Comparison of ENCODE assay signal across 20 cellular contexts in genomic region chr1:245984390-245985155, GRCh38.
DNase-seq lines count a peak whose midpoint lies in the region; ATAC-seq, FAIRE-seq and TF ChIP-seq lines count a peak whose summit lies in the region.
"Had no signal": no experiment of that assay in that cellular context is flagged by ENCODE, and none has a peak within 500 bp of the region (broad histone marks: within the 10 kb centered on the region; RNA-seq: fewer than 3 reads in every experiment).

No MANE protein-coding gene starts in this region.

- ATAC-seq in activated naive CD4-positive, alpha-beta T cell treated with anti-CD3 and anti-CD28 coated beads, Interleukin-2, amount 50 U/mL, for 72 hours: peak; percentile 33 to 52
- ATAC-seq in HG02798 (IDR thresholded peaks at IDR 0.05; ENCODE audit: poor library complexity, unreplicated experiment) (peak; percentile 40), K562 (no peak), esophagus mucosa (no peak)
- ATAC-seq: HCT116 had no signal

- intact Hi-C loops in K562 (cut with micrococcal nuclease): no loop called here

- no peak for TF ChIP-seq POLR2A in K562 (conservative IDR thresholded peaks at IDR 0.05)
- no peak for TF ChIP-seq POLR2A in Peyer's patch (IDR thresholded peaks at IDR 0.05)

- DNase-seq in activated naive CD4-positive, alpha-beta T cell treated with anti-CD3 and anti-CD28 coated beads, Interleukin-2, amount 50 U/mL, for 72 hours (ENCODE audit: low spot score in 2 of 2): no peak
- no peak for DNase-seq in activated naive CD4-positive, alpha-beta T cell (lab: John Stamatoyannopoulos, UW)
- DNase-seq in K562 (ENCODE audit: extremely low read depth in 1 of 4, low spot score in 3 of 4) (no peak), MV-4-11 (lab: John Stamatoyannopoulos, UW) (no peak), NCI-H187 (lab: John Stamatoyannopoulos, UW) (no peak), Peyer's patch (no peak)
- DNase-seq: CD8-positive, alpha-beta memory T cell; DMS79 treated with DMSO at 0.1 percent for 48 hours; GM23248; NCI-H1105 treated with DMSO at 0.1 percent for 48 hours; NCI-H187 treated with DMSO at 0.1 percent for 48 hours; NCI-H774 had no signal

- peak overlapping the region; percentile 27 for H3K4me2 ChIP-seq in K562 (ENCODE audit: insufficient read depth, low read length)
- H3K4me2 ChIP-seq: BLaER1 had no signal

- H3K36me3 ChIP-seq in K562 (ENCODE audit: control insufficient read depth, insufficient read depth, low read length): peaks cover 41% of the 10 kb centered on the region; the same call in 2 of the 3 replicates
- H3K36me3 ChIP-seq in Peyer's patch: no peaks in the 10 kb centered on the region
- H3K36me3 ChIP-seq: BLaER1 had no signal

- H3K9me3 ChIP-seq in K562 (replicated peaks; ENCODE audit: control insufficient read depth, insufficient read depth, low read depth, low read length) (no peaks in the 10 kb centered on the region), Peyer's patch (no peaks in the 10 kb centered on the region)
- H3K9me3 ChIP-seq: BLaER1 had no signal

- H3K27me3 ChIP-seq in K562 (ENCODE audit: control insufficient read depth in 2 of 2, insufficient read depth in 2 of 2, low read length in 2 of 2): no peaks in the 10 kb centered on the region
- no peaks in the 10 kb centered on the region for H3K27me3 ChIP-seq in Peyer's patch
- H3K27me3 ChIP-seq: BLaER1 had no signal

- no peak for TF ChIP-seq RAD21 in K562 (CRISPR knock-in tag; conservative IDR thresholded peaks at IDR 0.05 in 1 of 2, IDR thresholded peaks at IDR 0.05 in 1 of 2)

- H3K27ac ChIP-seq in K562 (ENCODE audit: extremely low read depth, low read depth, low read length) (no peak overlapping the region), Peyer's patch (no peak overlapping the region)
- H3K27ac ChIP-seq: BLaER1, GM23248, RWPE1 had no signal

- in situ Hi-C loops in K562 (cut with MboI): no loop called here

- no peak overlapping the region for H3K4me3 ChIP-seq in K562
- H3K4me3 ChIP-seq in Peyer's patch: no peak overlapping the region
- H3K4me3 ChIP-seq: BLaER1, GM23248 had no signal

- FAIRE-seq in K562 (lab: Jason Lieb, UNC): no peak
- FAIRE-seq: A204.1, D721Med, G401.6 had no signal

- peak overlapping the region in 1 of 2 donors; percentile 11 for H3K27ac Mint-ChIP-seq in activated naive CD4-positive, alpha-beta T cell treated with anti-CD3 and anti-CD28 coated beads, Interleukin-2, amount 50 U/mL, for 72 hours

- TF ChIP-seq EP300 in K562 (IDR thresholded peaks at IDR 0.05; ENCODE audit: low read length): no peak

- 0 out of 2 replicates have a peak, but pooled peaks cover 4% of the 10 kb centered on the region for H4K20me1 ChIP-seq in K562 (replicated peaks; ENCODE audit: control insufficient read depth, insufficient read depth, low read length)
- H4K20me1 ChIP-seq: BLaER1 had no signal

- CTCF ChIA-PET in K562 (lab: Yijun Ruan, JAX; ENCODE audit: low intra/inter-chr PET ratio): no interaction called here

- TF ChIP-seq CTCF in K562 (IDR thresholded peaks at IDR 0.05 in 2 of 3, conservative IDR thresholded peaks at IDR 0.05 in 1 of 3; ENCODE audit: insufficient read depth in 2 of 3, low read depth in 1 of 3, low read length in 3 of 3) (no peak), Peyer's patch (IDR thresholded peaks at IDR 0.05) (no peak)

- POLR2A ChIA-PET in K562 (lab: Yijun Ruan, JAX): no interaction called here

- H3K4me1 ChIP-seq in K562 (replicated peaks in 1 of 2; ENCODE audit: control insufficient read depth in 2 of 2, insufficient read depth in 2 of 2, low read length in 2 of 2) (peaks cover 0 to 24% of the 10 kb centered on the region in 2 experiments; a peak in 4 of 5 replicates), Peyer's patch (peaks cover 0 to 6% (median 0%) of the 10 kb centered on the region in 4 donors)
- H3K4me1 ChIP-seq: BLaER1 had no signal

- H3K36me3 Mint-ChIP-seq in activated naive CD4-positive, alpha-beta T cell treated with anti-CD3 and anti-CD28 coated beads, Interleukin-2, amount 50 U/mL, for 72 hours: no peaks in the 10 kb centered on the region

- H3K9me3 Mint-ChIP-seq in activated naive CD4-positive, alpha-beta T cell treated with anti-CD3 and anti-CD28 coated beads, Interleukin-2, amount 50 U/mL, for 72 hours: no peaks in the 10 kb centered on the region
- H3K9me3 Mint-ChIP-seq: CD8-positive, alpha-beta memory T cell had no signal

- BruUV-seq in K562 (replicated peaks; lab: Mats Ljungman, UMichigan): no TSS peak

- no peak overlapping the region for H2AFZ ChIP-seq in K562 (ENCODE audit: low read depth, low read length)
- H2AFZ ChIP-seq: GM23248 had no signal

- 75% methylated on average over 7 of the region's 7 CpGs for WGBS in K562 (ENCODE audit: insufficient coverage, low coverage, missing lambda C conversion rate)

- H3K9me1 ChIP-seq in K562 (ENCODE audit: control insufficient read depth, insufficient read depth, low read length): peaks cover 2% of the 10 kb centered on the region

- H3K9ac ChIP-seq in K562 (ENCODE audit: insufficient read depth in 1 of 2, low read depth in 2 of 2, low read length in 2 of 2): no peak overlapping the region
- H3K9ac ChIP-seq: BLaER1, GM23248 had no signal

- H3K79me2 ChIP-seq in K562 (ENCODE audit: control insufficient read depth, insufficient read depth, low read length): peaks cover 98% of the 10 kb centered on the region

TF ChIP-seq in K562, 482 proteins besides CTCF, POLR2A, EP300 and RAD21:
- peak; percentile 34 for TF ChIP-seq SUPT5H (IDR thresholded peaks at IDR 0.05)
- no peak for TF ChIP-seq CCAR2 (IDR thresholded peaks at IDR 0.05; ENCODE audit: low read depth, low read length)
- no peak for TF ChIP-seq HOXB6 (CRISPR knock-in tag; IDR thresholded peaks at IDR 0.05; ENCODE audit: borderline replicate concordance)
- no peak for TF ChIP-seq EP400 (IDR thresholded peaks at IDR 0.05)
- TF ChIP-seq ILF3 (IDR thresholded peaks at IDR 0.05; ENCODE audit: borderline replicate concordance): no peak
- TF ChIP-seq ZNF316 (IDR thresholded peaks at IDR 0.05): peak; percentile 65
- TF ChIP-seq ZNF785 (CRISPR knock-in tag; IDR thresholded peaks at IDR 0.05): no peak
- peak; percentile 54 for TF ChIP-seq C11orf30 (IDR thresholded peaks at IDR 0.05; ENCODE audit: low read depth)
- TF ChIP-seq MAFK (IDR thresholded peaks at IDR 0.05; ENCODE audit: low read length): 0 out of 2 replicates have a peak, but pooled peaks have one; percentile 36
- TF ChIP-seq ZNF253 (CRISPR knock-in tag; conservative IDR thresholded peaks at IDR 0.05): no peak

Comparison
In these comparisons a context has a peak if more than half of its experiments do, and no peak if none do; other contexts are left out.
1. ATAC-seq: peak in activated naive CD4-positive, alpha-beta T cell treated with anti-CD3 and anti-CD28 coated beads, Interleukin-2, amount 50 U/mL, for 72 hours (2 of 2) and HG02798 (single experiment); none in K562 (single experiment) and esophagus mucosa (single experiment).